13 cellular contexts compared by ENCODE assay signal in genomic region chr11:11400635-11401232, GRCh38. TPM values are rescaled to one million over a fixed set of nuclear protein-coding genes. Genes with fewer than 3 reads are reported as not detected.
DNase-seq lines count a peak whose midpoint lies in the region; ATAC-seq, FAIRE-seq and TF ChIP-seq lines count a peak whose summit lies in the region.
"Had no signal": no experiment of that assay in that cellular context is flagged by ENCODE, and none has a peak within 500 bp of the region (broad histone marks: within the 10 kb centered on the region; RNA-seq: fewer than 3 reads in every experiment).

No MANE protein-coding gene starts in this region.

- no peak overlapping the region for H3K27ac ChIP-seq in DND-41 (ENCODE audit: low read length)
- no peak overlapping the region for H3K27ac ChIP-seq in Panc1 (ENCODE audit: low read length)
- H3K27ac ChIP-seq in iPS DF 6.9 (ENCODE audit: low read length), result no peak overlapping the region
- H3K27ac ChIP-seq in testis, result no peak overlapping the region

- H3K9me3 Mint-ChIP-seq in T-helper 2 cell treated with Interferon-gamma antibody and Interleukin-4, amounts not matched to agents 5 μg/mL and 100 μg/mL, for 36 hours, result no peaks in the 10 kb centered on the region
- H3K9me3 Mint-ChIP-seq: memory B cell had no signal

- H3K9ac ChIP-seq in DND-41 (ENCODE audit: low read depth, low read length), result no peak overlapping the region

- CTCF ChIA-PET in Panc1 (lab: Charles Lee), result no interaction called here

- H3K79me2 ChIP-seq in DND-41 (ENCODE audit: insufficient read depth, low read length), result no peaks in the 10 kb centered on the region

- H3K4me3 ChIP-seq in DND-41 (ENCODE audit: low read depth in 1 of 2, low read length in 2 of 2) (no peak overlapping the region), Panc1 (ENCODE audit: low read depth in 2 of 2, low read length in 2 of 2) (no peak overlapping the region), iPS DF 6.9 (ENCODE audit: low read length) (no peak overlapping the region), testis (no peak overlapping the region)

- DNase-seq in DND-41, result peak; percentile 12
- peak; percentile 10 for DNase-seq in GM19239 (ENCODE audit: insufficient read length, low spot score)
- no peak for DNase-seq in Panc1 (ENCODE audit: low read depth, low spot score)
- peak; percentile 33 for DNase-seq in iPS DF 6.9 (ENCODE audit: low read depth, low spot score)
- DNase-seq in testis, result no peak
- no peak for DNase-seq in NCI-H1436 treated with DMSO at 0.1 percent for 48 hours (lab: John Stamatoyannopoulos, UW)
- no peak for DNase-seq in T-helper 2 cell treated with Interferon-gamma antibody and Interleukin-4, amounts not matched to agents 5 μg/mL and 100 μg/mL, for 36 hours (ENCODE audit: low spot score)
- DNase-seq: activated CD8-positive, alpha-beta memory T cell treated with anti-CD3 and anti-CD28 coated beads for 24 hours; amygdala; NCI-H1417 had no signal

- H3K4me1 Mint-ChIP-seq in T-helper 2 cell treated with Interferon-gamma antibody and Interleukin-4, amounts not matched to agents 5 μg/mL and 100 μg/mL, for 36 hours (ENCODE audit: low read depth), result no peaks in the 10 kb centered on the region
- H3K4me1 Mint-ChIP-seq: memory B cell had no signal

- intact Hi-C loops in Panc1 (cut with micrococcal nuclease; ENCODE audit: unreplicated experiment) (loop anchor here (1.0 kb wide), 1 partner anchor 386 kb away; no protein-coding TSS in a partner anchor), testis (cut with DNase I; ENCODE audit: low total_unique reads) (no loop called here)

- FAIRE-seq in GM19239 (lab: Jason Lieb, UNC), result peak; percentile 51

- TF ChIP-seq POLR2A in testis (IDR thresholded peaks at IDR 0.05), result no peak

- no peaks in the 10 kb centered on the region for H3K36me3 Mint-ChIP-seq in T-helper 2 cell treated with Interferon-gamma antibody and Interleukin-4, amounts not matched to agents 5 μg/mL and 100 μg/mL, for 36 hours (ENCODE audit: low read depth)
- H3K36me3 Mint-ChIP-seq: memory B cell had no signal

- H3K27me3 Mint-ChIP-seq in T-helper 2 cell treated with Interferon-gamma antibody and Interleukin-4, amounts not matched to agents 5 μg/mL and 100 μg/mL, for 36 hours (ENCODE audit: low read depth), result peaks cover 2% of the 10 kb centered on the region

- no peak overlapping the region for H3K27ac Mint-ChIP-seq in T-helper 2 cell treated with Interferon-gamma antibody and Interleukin-4, amounts not matched to agents 5 μg/mL and 100 μg/mL, for 36 hours
- H3K27ac Mint-ChIP-seq: memory B cell had no signal

- no peak overlapping the region for H3K4me3 Mint-ChIP-seq in T-helper 2 cell treated with Interferon-gamma antibody and Interleukin-4, amounts not matched to agents 5 μg/mL and 100 μg/mL, for 36 hours
- H3K4me3 Mint-ChIP-seq: memory B cell had no signal

- POLR2A ChIA-PET in Panc1 (lab: Charles Lee), result no interaction called here

- H3K36me3 ChIP-seq in DND-41 (ENCODE audit: insufficient read depth, low read length) (no peaks in the 10 kb centered on the region), Panc1 (ENCODE audit: control insufficient read depth, insufficient read depth, low read length) (no peaks in the 10 kb centered on the region), iPS DF 6.9 (ENCODE audit: control insufficient read depth, insufficient read depth, low read length) (no peaks in the 10 kb centered on the region), testis (ENCODE audit: low read depth, missing control alignments) (no peaks in the 10 kb centered on the region)

- in situ Hi-C loops in Panc1 (cut with HindIII; ENCODE audit: low pct_unique_long_range_greater_than_20kb, low sequenced_read_pairs), result no loop called here

- TF ChIP-seq CTCF in DND-41 (IDR thresholded peaks at IDR 0.05; ENCODE audit: borderline replicate concordance, extremely low read depth, low read length, poor library complexity, severe bottlenecking) (peak; percentile 34), Panc1 (IDR thresholded peaks at IDR 0.05) (0 out of 2 replicates have a peak, but pooled peaks have one; percentile 35), testis (IDR thresholded peaks at IDR 0.05) (peak in 1 of 3 experiments; percentile 18)

- no TSS peak for BruUV-seq in Panc1 (replicated peaks; lab: Mats Ljungman, UMichigan)

- ATAC-seq in DND-41 (ENCODE audit: insufficient read depth, low read depth) (no peak), Panc1 (no peak), HG03565 (IDR thresholded peaks at IDR 0.05; ENCODE audit: unreplicated experiment) (no peak)
- ATAC-seq: esophagus mucosa had no signal

- H2AFZ ChIP-seq in DND-41 (ENCODE audit: low read depth, low read length), result no peak overlapping the region

- H3K4me2 ChIP-seq in DND-41 (ENCODE audit: insufficient read depth, low read length), result no peak overlapping the region

- H3K4me1 ChIP-seq in DND-41 (ENCODE audit: insufficient read depth, low read length) (no peaks in the 10 kb centered on the region), Panc1 (ENCODE audit: control insufficient read depth, insufficient read depth, low read length) (no peaks in the 10 kb centered on the region), iPS DF 6.9 (ENCODE audit: control insufficient read depth, insufficient read depth, low read length) (peaks cover 11% of the 10 kb centered on the region), testis (peaks cover 3% of the 10 kb centered on the region)

- H4K20me1 ChIP-seq in DND-41 (ENCODE audit: insufficient read depth, low read length), result peaks cover 5% of the 10 kb centered on the region

- H3K27me3 ChIP-seq in DND-41 (ENCODE audit: insufficient read depth, low read length, poor library complexity), result peaks cover 14% of the 10 kb centered on the region
- H3K27me3 ChIP-seq in Panc1 (ENCODE audit: control insufficient read depth, insufficient read depth, low read length), result no peaks in the 10 kb centered on the region; the same call in 1 of the 2 replicates
- no peaks in the 10 kb centered on the region for H3K27me3 ChIP-seq in iPS DF 6.9 (ENCODE audit: control insufficient read depth, insufficient read depth, low read length)
- no peaks in the 10 kb centered on the region for H3K27me3 ChIP-seq in testis

- WGBS in iPS DF 6.9 (ENCODE audit: insufficient coverage, insufficient read length), result no CpG with 5 or more reads among the region's 9 CpGs
- 85 to 95% methylated on average over 9 of the region's 9 CpGs for WGBS in testis, 2 donors

- H3K9me3 ChIP-seq in DND-41 (ENCODE audit: insufficient read depth, low read length, severe bottlenecking) (no peaks in the 10 kb centered on the region), Panc1 (ENCODE audit: control insufficient read depth, insufficient read depth, low read depth, low read length) (no peaks in the 10 kb centered on the region), iPS DF 6.9 (ENCODE audit: control insufficient read depth, insufficient read depth, low read length) (no peaks in the 10 kb centered on the region), testis (no peaks in the 10 kb centered on the region)

RNA-seq across cellular contexts. Expression of gene CSNK2A3, which starts 47.7 kb away (rescaled TPM):
- 2.6 TPM for total RNA-seq in Panc1 (2021; ENCODE audit: unreplicated experiment)
- polyA plus RNA-seq in Panc1 (2012; ENCODE audit: insufficient read length), result 3.6 TPM
- total RNA-seq in testis, result 1 to 10 TPM; 3.9 to 4.0 TPM
- polyA plus RNA-seq in testis (ENCODE audit: insufficient read depth, low read depth, low replicate concordance), result 1.5 TPM

Comparison
In these comparisons a context has a peak if more than half of its experiments do, and no peak if none do; other contexts are left out.
1. DNase-seq: peak in DND-41 (single experiment), GM19239 (single experiment) and iPS DF 6.9 (single experiment); none in Panc1 (single experiment), testis (single experiment), NCI-H1436 treated with DMSO at 0.1 percent for 48 hours (single experiment) and T-helper 2 cell treated with Interferon-gamma antibody and Interleukin-4, amounts not matched to agents 5 μg/mL and 100 μg/mL, for 36 hours (single experiment).